In genomic region chr11:73414977-73415492, GRCh38 we compare ENCODE assay signal across 10 cellular contexts. TPM values are rescaled to one million over a fixed set of nuclear protein-coding genes. Genes with fewer than 3 reads are reported as not detected.
DNase-seq lines count a peak whose midpoint lies in the region; ATAC-seq and TF ChIP-seq lines count a peak whose summit lies in the region.
"Had no signal": no experiment of that assay in that cellular context is flagged by ENCODE, and none has a peak within 500 bp of the region (broad histone marks: within the 10 kb centered on the region; RNA-seq: fewer than 3 reads in every experiment).

No MANE protein-coding gene starts in this region.

- H3K36me3 ChIP-seq in suprapubic skin, result peaks cover 8% of the 10 kb centered on the region
- H3K36me3 ChIP-seq in endodermal cell (ENCODE audit: control insufficient read depth, insufficient read depth, low read length), result peaks cover 11% of the 10 kb centered on the region
- H3K36me3 ChIP-seq in CD4-positive, alpha-beta memory T cell (ENCODE audit: insufficient read depth, low read length), result peaks cover 3% of the 10 kb centered on the region

- POLR2A ChIA-PET in activated B cell treated with CpG ODN at 0.5 μM for 24 hours (lab: Charles Lee), result no interaction called here
- POLR2A ChIA-PET in CD4-positive, alpha-beta memory T cell (lab: Charles Lee; ENCODE audit: partially characterized antibody), result interaction anchor here (0.8 kb wide), 1 partner anchor 10 kb away, joined by 3 read pairs; no protein-coding TSS in a partner anchor

- H3K36me3 Mint-ChIP-seq in activated B cell treated with CpG ODN at 0.5 μM for 24 hours (ENCODE audit: low read depth) (peaks cover 48% of the 10 kb centered on the region), endodermal cell (ENCODE audit: low read depth) (peaks cover 27% of the 10 kb centered on the region)
- H3K36me3 Mint-ChIP-seq in CD4-positive, alpha-beta memory T cell, result peaks cover 29 to 36% of the 10 kb centered on the region in 2 donors

- peak; percentile 37 for DNase-seq in SIG-M5 treated with dmso at 0.1 percent for 504 hours (lab: John Stamatoyannopoulos, UW; ENCODE audit: unreplicated experiment)
- no peak for DNase-seq in SIG-M5 (lab: John Stamatoyannopoulos, UW)
- DNase-seq in activated B cell treated with CpG ODN at 0.5 μM for 24 hours, result no peak
- peak; percentile 78 for DNase-seq in inferior parietal cortex (ENCODE audit: extremely low spot score)
- DNase-seq in suprapubic skin (ENCODE audit: low spot score in 2 of 2), result no peak
- DNase-seq in endodermal cell, result no peak
- DNase-seq in D341Med (ENCODE audit: low spot score), result no peak
- no peak for DNase-seq in CD4-positive, alpha-beta memory T cell
- DNase-seq: 8988T; activated T-cell treated with anti-CD3 and anti-CD28 coated beads, Interleukin-2, amount 50 U/mL, for 24 hours had no signal

- H3K27me3 ChIP-seq in suprapubic skin (no peaks in the 10 kb centered on the region), endodermal cell (ENCODE audit: control insufficient read depth, insufficient read depth, low read length, poor library complexity, severe bottlenecking) (no peaks in the 10 kb centered on the region)
- no peaks in the 10 kb centered on the region for H3K27me3 ChIP-seq in CD4-positive, alpha-beta memory T cell (ENCODE audit: insufficient read depth, low read length)

- no peak overlapping the region for H3K4me3 ChIP-seq in suprapubic skin
- no peak overlapping the region for H3K4me3 ChIP-seq in endodermal cell (ENCODE audit: low read length)
- H3K4me3 ChIP-seq in CD4-positive, alpha-beta memory T cell (ENCODE audit: low read length in 2 of 2), result no peak overlapping the region

- H3K4me1 ChIP-seq in suprapubic skin, result peaks cover 30% of the 10 kb centered on the region
- H3K4me1 ChIP-seq in endodermal cell (ENCODE audit: control insufficient read depth, insufficient read depth, low read length), result peaks cover 5% of the 10 kb centered on the region
- H3K4me1 ChIP-seq in CD4-positive, alpha-beta memory T cell (ENCODE audit: insufficient read depth, low read length), result no peaks in the 10 kb centered on the region

- CTCF ChIA-PET in activated B cell treated with CpG ODN at 0.5 μM for 24 hours (lab: Charles Lee), result interaction anchor here (0.9 to 1.3 kb wide), 3 partner anchors 12 to 79 kb away, joined by 3 to 4 read pairs (median 3); no protein-coding TSS in a partner anchor
- CTCF ChIA-PET in CD4-positive, alpha-beta memory T cell (lab: Charles Lee; ENCODE audit: partially characterized antibody), result interaction anchor here (0.8 to 1.3 kb wide), 4 partner anchors 10 to 246 kb away, joined by 3 to 5 read pairs (median 3); no protein-coding TSS in a partner anchor

- H3K4me1 Mint-ChIP-seq in activated B cell treated with CpG ODN at 0.5 μM for 24 hours, result peaks cover 4% of the 10 kb centered on the region
- peaks cover 18% of the 10 kb centered on the region for H3K4me1 Mint-ChIP-seq in endodermal cell
- peaks cover 0 to 6% (median 4%) of the 10 kb centered on the region in 4 donors for H3K4me1 Mint-ChIP-seq in CD4-positive, alpha-beta memory T cell

- WGBS in suprapubic skin, result 58% methylated on average over 1 of the region's 1 CpG
- 100% methylated on average over 1 of the region's 1 CpG for WGBS in endodermal cell (ENCODE audit: insufficient coverage in 1 of 2, insufficient read length in 1 of 2), 2 experiments

- no peak overlapping the region for H3K9ac ChIP-seq in endodermal cell (ENCODE audit: extremely low read depth, low read length, poor library complexity, severe bottlenecking)

- H3K27ac Mint-ChIP-seq in activated B cell treated with CpG ODN at 0.5 μM for 24 hours (peak overlapping the region; percentile 14), endodermal cell (no peak overlapping the region)
- H3K27ac Mint-ChIP-seq in CD4-positive, alpha-beta memory T cell, result peak overlapping the region in 3 of 7 donors; percentile 6 to 77 (median 30)
- H3K27ac Mint-ChIP-seq: activated T-cell treated with anti-CD3 and anti-CD28 coated beads, Interleukin-2, amount 50 U/mL, for 24 hours had no signal

- H3K27me3 Mint-ChIP-seq in activated B cell treated with CpG ODN at 0.5 μM for 24 hours, result no peaks in the 10 kb centered on the region
- H3K27me3 Mint-ChIP-seq in endodermal cell (ENCODE audit: insufficient read depth), result no peaks in the 10 kb centered on the region
- H3K27me3 Mint-ChIP-seq in CD4-positive, alpha-beta memory T cell, result no peaks in the 10 kb centered on the region
- H3K27me3 Mint-ChIP-seq: activated T-cell treated with anti-CD3 and anti-CD28 coated beads, Interleukin-2, amount 50 U/mL, for 24 hours had no signal

- H3K4me3 Mint-ChIP-seq in activated B cell treated with CpG ODN at 0.5 μM for 24 hours (no peak overlapping the region), endodermal cell (no peak overlapping the region)
- no peak overlapping the region for H3K4me3 Mint-ChIP-seq in CD4-positive, alpha-beta memory T cell
- H3K4me3 Mint-ChIP-seq: activated T-cell treated with anti-CD3 and anti-CD28 coated beads, Interleukin-2, amount 50 U/mL, for 24 hours had no signal

- H3K27ac ChIP-seq in suprapubic skin (peak overlapping the region; percentile 68), endodermal cell (ENCODE audit: low read depth, low read length) (no peak overlapping the region)
- no peak overlapping the region for H3K27ac ChIP-seq in CD4-positive, alpha-beta memory T cell (ENCODE audit: low read depth, low read length)

- no peaks in the 10 kb centered on the region for H3K9me3 Mint-ChIP-seq in activated B cell treated with CpG ODN at 0.5 μM for 24 hours
- no peaks in the 10 kb centered on the region for H3K9me3 Mint-ChIP-seq in endodermal cell
- H3K9me3 Mint-ChIP-seq in CD4-positive, alpha-beta memory T cell, result no peaks in the 10 kb centered on the region
- H3K9me3 Mint-ChIP-seq: activated T-cell treated with anti-CD3 and anti-CD28 coated beads, Interleukin-2, amount 50 U/mL, for 24 hours had no signal

- TF ChIP-seq POLR2A in suprapubic skin (IDR thresholded peaks at IDR 0.05), result no peak

- no peak for TF ChIP-seq CTCF in activated B cell treated with CpG ODN at 0.5 μM for 24 hours (IDR thresholded peaks at IDR 0.05)
- TF ChIP-seq CTCF in suprapubic skin (IDR thresholded peaks at IDR 0.05), result no peak
- no peak for TF ChIP-seq CTCF in endodermal cell (conservative IDR thresholded peaks at IDR 0.05)

- no peaks in the 10 kb centered on the region for H3K9me3 ChIP-seq in suprapubic skin
- H3K9me3 ChIP-seq in endodermal cell (ENCODE audit: control insufficient read depth, low read length), result no peaks in the 10 kb centered on the region
- no peaks in the 10 kb centered on the region for H3K9me3 ChIP-seq in CD4-positive, alpha-beta memory T cell (ENCODE audit: control insufficient read depth in 1 of 2, low read length in 2 of 2)

- intact Hi-C loops in activated B cell treated with CpG ODN at 0.5 μM for 24 hours (cut with micrococcal nuclease), result no loop called here
- intact Hi-C loops in CD4-positive, alpha-beta memory T cell (cut with micrococcal nuclease), result no loop called here

- no peak for ATAC-seq in activated B cell treated with CpG ODN at 0.5 μM for 24 hours (ENCODE audit: low read depth)

- TF ChIP-seq EP300 in suprapubic skin (IDR thresholded peaks at IDR 0.05), result no peak

RNA-seq across cellular contexts. Expression of gene RELT, which starts 38.8 kb away (rescaled TPM):
- total RNA-seq in activated B cell treated with CpG ODN at 0.5 μM for 24 hours (81.8 and 90.1 TPM in 2 replicates), suprapubic skin (10 to 100 TPM in 1 of 4 donors, 1 to 10 TPM in 3; 1.9 to 11.2 (median 4.2) TPM), endodermal cell (1 to 10 TPM; 6.9 to 8.9 TPM)
- 7.8 TPM for polyA plus RNA-seq in endodermal cell (2013, experiment 1 of 2)
- polyA plus RNA-seq in endodermal cell (2013, experiment 2 of 2), result 8.4 TPM
- total RNA-seq in CD4-positive, alpha-beta memory T cell, result 10 to 100 TPM; 12.1 to 12.9 TPM
- polyA plus RNA-seq in CD4-positive, alpha-beta memory T cell, result 1 to 10 TPM; 2.2 to 5.2 TPM

Comparison
In these comparisons a context has a peak if more than half of its experiments do, and no peak if none do; other contexts are left out.
1. DNase-seq: peak in SIG-M5 treated with dmso at 0.1 percent for 504 hours (single experiment) and inferior parietal cortex (single experiment); none in SIG-M5 (single experiment), activated B cell treated with CpG ODN at 0.5 μM for 24 hours (single experiment), suprapubic skin (0 of 2), endodermal cell (single experiment), D341Med (single experiment) and CD4-positive, alpha-beta memory T cell (0 of 5).